ENCODE assay signal across 24 cellular contexts in genomic region chr2:231456295-231457004, GRCh38. TPM values are rescaled to one million over a fixed set of nuclear protein-coding genes. Genes with fewer than 3 reads are reported as not detected.
A peak's percentile ranks its signal among the peaks of the same experiment; 100 is the strongest.
DNase-seq lines count a peak whose midpoint lies in the region; ATAC-seq and TF ChIP-seq lines count a peak whose summit lies in the region.
"Had no signal": no experiment of that assay in that cellular context is flagged by ENCODE, and none has a peak within 500 bp of the region (broad histone marks: within the 10 kb centered on the region; RNA-seq: fewer than 3 reads in every experiment).

No MANE protein-coding gene starts in this region.

- no peak for DNase-seq in activated naive CD4-positive, alpha-beta T cell treated with Interleukin-2 at 50 U/mL for 16 hours
- DNase-seq in chondrocyte (ENCODE audit: low spot score) (no peak), progenitor cell of endocrine pancreas (ENCODE audit: low spot score, unreplicated experiment) (no peak), SHP77 (lab: John Stamatoyannopoulos, UW) (no peak)
- DNase-seq: activated B cell treated with CpG ODN at 0.5 μM for 24 hours; activated naive CD8-positive, alpha-beta T cell treated with anti-CD3 and anti-CD28 coated beads, Interleukin-2, amount 10 ng/mL, durations not matched to agents 7 days and 5 days; cerebellar nuclear complex; GOT3; KG1; NCI-H1417 treated with DMSO at 0.1 percent for 48 hours; NCI-H2107; NCI-H748 treated with DMSO at 0.1 percent for 48 hours; SJCRH30; stimulated activated CD4-positive, alpha-beta T cell treated with anti-CD3 and anti-CD28 coated beads, Interleukin-4, amount 100 ng/mL, for 4 hours; stimulated activated naive B cell treated with anti-CD40 and anti-IgM and Interleukin-4, amounts not matched to agents 10 μg/mL and 1 μg/mL and 100 μg/mL, for 72 hours; testis had no signal

- no peaks in the 10 kb centered on the region for H3K9me2 ChIP-seq in Loucy (replicated peaks; ENCODE audit: low read depth, low read length)

- no peaks in the 10 kb centered on the region for H3K9me3 Mint-ChIP-seq in activated naive CD4-positive, alpha-beta T cell treated with anti-CD3 and anti-CD28 coated beads, Interleukin-2, amount 50 U/mL, for 24 hours
- H3K9me3 Mint-ChIP-seq in chondrocyte (ENCODE audit: low read depth) (no peaks in the 10 kb centered on the region), progenitor cell of endocrine pancreas (ENCODE audit: low read depth) (no peaks in the 10 kb centered on the region)
- H3K9me3 Mint-ChIP-seq: activated B cell treated with CpG ODN at 0.5 μM for 24 hours; activated naive CD8-positive, alpha-beta T cell treated with anti-CD3 and anti-CD28 coated beads, Interleukin-2, amount 10 ng/mL, durations not matched to agents 7 days and 5 days; activated T-helper 1 cell treated with anti-CD3 and anti-CD28 coated beads, Interleukin-12 subunit alpha, Interleukin-12 subunit beta, Interleukin-2, Interleukin-4 antibody, amounts not matched to agents 30 ng/mL and 10 ng/mL and 1 ng/mL, durations not matched to agents 14 hours and 24 hours and 36 hours; stimulated activated naive B cell treated with anti-CD40 and anti-IgM and Interleukin-4, amounts not matched to agents 10 μg/mL and 1 μg/mL and 100 μg/mL, for 72 hours had no signal

- H2AFZ ChIP-seq in Loucy (ENCODE audit: low read length) = no peak overlapping the region

- H3K4me2 ChIP-seq in Loucy (ENCODE audit: low read depth, low read length, poor library complexity, severe bottlenecking) = peak overlapping the region; percentile 97

- no peak for ATAC-seq in HG03045 (IDR thresholded peaks at IDR 0.05; ENCODE audit: unreplicated experiment)
- no peak for ATAC-seq in HG03196 (IDR thresholded peaks at IDR 0.05; ENCODE audit: unreplicated experiment)
- ATAC-seq: sciatic nerve; stimulated activated naive B cell treated with anti-CD40 and anti-IgM and Interleukin-4, amounts not matched to agents 10 μg/mL and 1 μg/mL and 100 μg/mL, for 72 hours had no signal

- peaks cover 38% of the 10 kb centered on the region for H3K4me1 ChIP-seq in Loucy (ENCODE audit: insufficient read depth, low read length, poor library complexity, severe bottlenecking)
- H3K4me1 ChIP-seq: prostate gland, SJCRH30, testis had no signal

- no peak for TF ChIP-seq CTCF in Loucy (conservative IDR thresholded peaks at IDR 0.05; ENCODE audit: low read length)
- TF ChIP-seq CTCF in chondrocyte (IDR thresholded peaks at IDR 0.05) = no peak
- no peak for TF ChIP-seq CTCF in progenitor cell of endocrine pancreas (IDR thresholded peaks at IDR 0.05; ENCODE audit: unreplicated experiment)

- peaks cover 52% of the 10 kb centered on the region for H3K4me1 Mint-ChIP-seq in activated naive CD4-positive, alpha-beta T cell treated with anti-CD3 and anti-CD28 coated beads, Interleukin-2, amount 50 U/mL, for 24 hours
- peaks cover 11% of the 10 kb centered on the region for H3K4me1 Mint-ChIP-seq in chondrocyte (ENCODE audit: low read depth)
- H3K4me1 Mint-ChIP-seq in progenitor cell of endocrine pancreas (ENCODE audit: low read depth) = peaks cover 6% of the 10 kb centered on the region

- H3K9me3 ChIP-seq in Loucy (ENCODE audit: insufficient read depth, low read depth, low read length) = no peaks in the 10 kb centered on the region
- H3K9me3 ChIP-seq: neutrophil, prostate gland, SJCRH30, testis had no signal

- H3K36me3 ChIP-seq in Loucy (ENCODE audit: insufficient read depth, low read length) = peaks cover 93% of the 10 kb centered on the region

- peaks cover 27% of the 10 kb centered on the region for H3F3A ChIP-seq in Loucy (ENCODE audit: low read depth)

- H3K4me3 ChIP-seq in Loucy (ENCODE audit: low read length, poor library complexity, severe bottlenecking) = no peak overlapping the region
- H3K4me3 ChIP-seq: prostate gland, SJCRH30, testis had no signal

- no peaks in the 10 kb centered on the region for H3K27me3 ChIP-seq in Loucy (ENCODE audit: insufficient read depth, low read length, poor library complexity, severe bottlenecking)
- H3K27me3 ChIP-seq: neutrophil, SJCRH30, testis had no signal

- H3K9ac ChIP-seq in Loucy (ENCODE audit: low read depth, low read length, poor library complexity, severe bottlenecking) = no peak overlapping the region

- no peaks in the 10 kb centered on the region for H3K27me3 Mint-ChIP-seq in activated naive CD4-positive, alpha-beta T cell treated with anti-CD3 and anti-CD28 coated beads, Interleukin-2, amount 50 U/mL, for 24 hours
- H3K27me3 Mint-ChIP-seq in chondrocyte (ENCODE audit: low read depth) (no peaks in the 10 kb centered on the region), progenitor cell of endocrine pancreas (no peaks in the 10 kb centered on the region)
- H3K27me3 Mint-ChIP-seq: activated B cell treated with CpG ODN at 0.5 μM for 24 hours; activated naive CD8-positive, alpha-beta T cell treated with anti-CD3 and anti-CD28 coated beads, Interleukin-2, amount 10 ng/mL, durations not matched to agents 7 days and 5 days had no signal

- peaks cover 64% of the 10 kb centered on the region for H4K20me1 ChIP-seq in Loucy (ENCODE audit: insufficient read depth, low read length, poor library complexity, severe bottlenecking)

- peak overlapping the region; percentile 95 for H3K27ac Mint-ChIP-seq in activated naive CD4-positive, alpha-beta T cell treated with anti-CD3 and anti-CD28 coated beads, Interleukin-2, amount 50 U/mL, for 24 hours
- H3K27ac Mint-ChIP-seq in chondrocyte (ENCODE audit: unreplicated experiment) (peak overlapping the region; percentile 22), progenitor cell of endocrine pancreas (peak overlapping the region; percentile 71)
- H3K27ac Mint-ChIP-seq: activated B cell treated with CpG ODN at 0.5 μM for 24 hours; activated naive CD8-positive, alpha-beta T cell treated with anti-CD3 and anti-CD28 coated beads, Interleukin-2, amount 10 ng/mL, durations not matched to agents 7 days and 5 days had no signal

- H3K4me3 Mint-ChIP-seq in activated naive CD4-positive, alpha-beta T cell treated with anti-CD3 and anti-CD28 coated beads, Interleukin-2, amount 50 U/mL, for 24 hours = no peak overlapping the region
- H3K4me3 Mint-ChIP-seq in chondrocyte (ENCODE audit: unreplicated experiment) (no peak overlapping the region), progenitor cell of endocrine pancreas (ENCODE audit: low read depth) (no peak overlapping the region)
- H3K4me3 Mint-ChIP-seq: activated B cell treated with CpG ODN at 0.5 μM for 24 hours; activated naive CD8-positive, alpha-beta T cell treated with anti-CD3 and anti-CD28 coated beads, Interleukin-2, amount 10 ng/mL, durations not matched to agents 7 days and 5 days; activated T-helper 1 cell treated with anti-CD3 and anti-CD28 coated beads, Interleukin-12 subunit alpha, Interleukin-12 subunit beta, Interleukin-2, Interleukin-4 antibody, amounts not matched to agents 30 ng/mL and 10 ng/mL and 1 ng/mL, durations not matched to agents 14 hours and 24 hours and 36 hours; stimulated activated naive B cell treated with anti-CD40 and anti-IgM and Interleukin-4, amounts not matched to agents 10 μg/mL and 1 μg/mL and 100 μg/mL, for 72 hours had no signal

- peaks cover 61% of the 10 kb centered on the region for H3K79me2 ChIP-seq in Loucy (ENCODE audit: insufficient read depth, low read length)

- H3K36me3 Mint-ChIP-seq in activated naive CD4-positive, alpha-beta T cell treated with anti-CD3 and anti-CD28 coated beads, Interleukin-2, amount 50 U/mL, for 24 hours = peaks cover 37% of the 10 kb centered on the region
- H3K36me3 Mint-ChIP-seq in chondrocyte (ENCODE audit: low read depth) = peaks cover 54% of the 10 kb centered on the region
- H3K36me3 Mint-ChIP-seq in progenitor cell of endocrine pancreas (ENCODE audit: insufficient read depth) = peaks cover 50% of the 10 kb centered on the region

RNA-seq across cellular contexts. Expression of gene NCL, which starts 7.8 kb away (rescaled TPM):
- total RNA-seq in chondrocyte = 298 to 471 TPM (median 302 TPM) in 3 replicates
- 588 and 589 TPM in 2 replicates for total RNA-seq in progenitor cell of endocrine pancreas

Comparison
In these comparisons a context has a peak if more than half of its experiments do, and no peak if none do; other contexts are left out.
1. H3K27ac Mint-ChIP-seq: peak in every context shown above with its lines; median percentile 95 in activated naive CD4-positive, alpha-beta T cell treated with anti-CD3 and anti-CD28 coated beads, Interleukin-2, amount 50 U/mL, for 24 hours; 71 in progenitor cell of endocrine pancreas; 22 in chondrocyte.